Comparison of ENCODE assay signal across 22 cellular contexts in genomic region chr22:19991645-19992451, GRCh38. TPM values are rescaled to one million over a fixed set of nuclear protein-coding genes. Genes with fewer than 3 reads are reported as not detected.
A peak's percentile ranks its signal among the peaks of the same experiment; 100 is the strongest.
DNase-seq lines count a peak whose midpoint lies in the region; ATAC-seq and TF ChIP-seq lines count a peak whose summit lies in the region.
"Had no signal": no experiment of that assay in that cellular context is flagged by ENCODE, and none has a peak within 500 bp of the region (broad histone marks: within the 10 kb centered on the region; RNA-seq: fewer than 3 reads in every experiment).

No MANE protein-coding gene starts in this region.

- CTCF ChIA-PET in SK-N-SH (lab: Yijun Ruan, JAX) (interaction anchor here (0.8 to 16.4 kb wide), 4 partner anchors 16 to 44 kb away, joined by 3 to 224 read pairs (median 9); no protein-coding TSS in a partner anchor), WTC11 (lab: Charles Lee) (interaction anchor here (0.6 to 1.7 kb wide), 5 partner anchors 18 to 38 kb away, joined by 3 to 7 read pairs (median 4); no protein-coding TSS in a partner anchor)

- H3K36me3 Mint-ChIP-seq in chondrocyte (ENCODE audit: low read depth) (no peaks in the 10 kb centered on the region), WTC11 (no peaks in the 10 kb centered on the region)
- H3K36me3 Mint-ChIP-seq: CD14-positive monocyte had no signal

- no peaks in the 10 kb centered on the region for H3K36me3 ChIP-seq in SK-N-SH (replicated peaks in 1 of 2; ENCODE audit: control insufficient read depth in 1 of 2, insufficient read depth in 2 of 2, low read length in 1 of 2)
- H3K36me3 ChIP-seq in mucosa of descending colon (ENCODE audit: low read depth), result no peaks in the 10 kb centered on the region
- no peaks in the 10 kb centered on the region for H3K36me3 ChIP-seq in tibial artery
- H3K36me3 ChIP-seq: HAP-1 had no signal

- TF ChIP-seq EP300 in SK-N-SH (IDR thresholded peaks at IDR 0.05; ENCODE audit: borderline replicate concordance in 1 of 2, low read depth in 1 of 2, low read length in 1 of 2), result no peak

- no peak for TF ChIP-seq RAD21 in SK-N-SH (IDR thresholded peaks at IDR 0.05; ENCODE audit: low read length)

- H3K4me3 Mint-ChIP-seq in chondrocyte (ENCODE audit: unreplicated experiment), result no peak overlapping the region
- H3K4me3 Mint-ChIP-seq in WTC11, result no peak overlapping the region
- H3K4me3 Mint-ChIP-seq: CD14-positive monocyte had no signal

- no peaks in the 10 kb centered on the region for H3K9me3 Mint-ChIP-seq in chondrocyte (ENCODE audit: low read depth)
- H3K9me3 Mint-ChIP-seq in WTC11, result no peaks in the 10 kb centered on the region

- no peak for ATAC-seq in SK-N-SH treated with all-trans-retinoic acid at 6 μM for 48 hours
- ATAC-seq in mucosa of descending colon, result no peak
- no peak for ATAC-seq in WTC11
- ATAC-seq: esophagus mucosa had no signal

- H3K4me3 ChIP-seq in SK-N-SH (ENCODE audit: low read depth in 2 of 2, low read length in 1 of 2) (no peak overlapping the region), mucosa of descending colon (no peak overlapping the region), tibial artery (no peak overlapping the region)
- H3K4me3 ChIP-seq: HAP-1, smooth muscle cell had no signal

- H2AFZ ChIP-seq in SK-N-SH (ENCODE audit: low read depth), result no peak overlapping the region

- no peaks in the 10 kb centered on the region for H4K20me1 ChIP-seq in SK-N-SH (ENCODE audit: insufficient read depth)

- H3F3A ChIP-seq in SK-N-SH (replicated peaks; ENCODE audit: insufficient read depth), result no peaks in the 10 kb centered on the region

- no peak for TF ChIP-seq CTCF in SK-N-SH (IDR thresholded peaks at IDR 0.05)
- TF ChIP-seq CTCF in chondrocyte (IDR thresholded peaks at IDR 0.05), result no peak
- TF ChIP-seq CTCF in mucosa of descending colon (IDR thresholded peaks at IDR 0.05), result no peak
- peak in 1 of 2 experiments; percentile 11 for TF ChIP-seq CTCF in tibial artery (IDR thresholded peaks at IDR 0.05)
- TF ChIP-seq CTCF in WTC11 (IDR thresholded peaks at IDR 0.05), result no peak

- H3K27me3 ChIP-seq in SK-N-SH (ENCODE audit: insufficient read depth) (no peaks in the 10 kb centered on the region), tibial artery (no peaks in the 10 kb centered on the region)

- H3K4me1 ChIP-seq in SK-N-SH (ENCODE audit: control insufficient read depth in 1 of 2, insufficient read depth in 2 of 2, low read depth in 1 of 2, low read length in 1 of 2) (peaks cover 0 to 68% of the 10 kb centered on the region in 2 experiments; a peak in 2 of 4 replicates), mucosa of descending colon (ENCODE audit: low read depth) (no peaks in the 10 kb centered on the region), tibial artery (peaks cover 8 to 93% (median 87%) of the 10 kb centered on the region in 4 donors)
- H3K4me1 ChIP-seq: HAP-1 had no signal

- 91% methylated on average over 7 of the region's 23 CpGs for WGBS in SK-N-SH (ENCODE audit: low lambda C conversion rate)

- intact Hi-C loops in mucosa of descending colon (cut with DNase I, micrococcal nuclease), result no loop called here
- intact Hi-C loops in tibial artery (cut with DNase I; ENCODE audit: low total_unique reads), result no loop called here

- H3K27ac ChIP-seq in SK-N-SH (ENCODE audit: low read depth in 2 of 2, low read length in 1 of 2), result peak overlapping the region in 1 of 2 experiments; percentile 91; a peak in 2 of 4 replicates
- H3K27ac ChIP-seq in tibial artery, result peak overlapping the region; percentile 97 to 98
- H3K27ac ChIP-seq: 22Rv1 had no signal

- no peaks in the 10 kb centered on the region for H3K27me3 Mint-ChIP-seq in chondrocyte (ENCODE audit: low read depth)
- no peaks in the 10 kb centered on the region for H3K27me3 Mint-ChIP-seq in WTC11 (ENCODE audit: low read depth)

- no peaks in the 10 kb centered on the region for H3K79me2 ChIP-seq in SK-N-SH (ENCODE audit: insufficient read depth)

- no peak overlapping the region for H3K4me2 ChIP-seq in SK-N-SH
- H3K4me2 ChIP-seq: smooth muscle cell had no signal

- H3K9me2 ChIP-seq in SK-N-SH, result no peaks in the 10 kb centered on the region

- POLR2A ChIA-PET in SK-N-SH (lab: Yijun Ruan, JAX) (interaction anchor here (1.1 to 1.6 kb wide), 2 partner anchors 17 to 24 kb away, joined by 3 to 6 read pairs; no protein-coding TSS in a partner anchor), WTC11 (lab: Charles Lee) (no interaction called here)

- H3K27ac Mint-ChIP-seq in chondrocyte (ENCODE audit: unreplicated experiment), result peak overlapping the region; percentile 68
- no peak overlapping the region for H3K27ac Mint-ChIP-seq in WTC11
- H3K27ac Mint-ChIP-seq: CD14-positive monocyte had no signal

- no peak for DNase-seq in SK-N-SH
- DNase-seq in chondrocyte (ENCODE audit: low spot score), result peak; percentile 86
- peak in 2 of 3 donors; percentile 17 to 34 for DNase-seq in mucosa of descending colon
- peak; percentile 52 to 94 for DNase-seq in tibial artery
- no peak for DNase-seq in WTC11 (ENCODE audit: low spot score)
- no peak for DNase-seq in activated naive CD4-positive, alpha-beta T cell (lab: John Stamatoyannopoulos, UW)
- DNase-seq in NCI-H2196 treated with DMSO at 0.1 percent for 48 hours (lab: John Stamatoyannopoulos, UW; ENCODE audit: unreplicated experiment), result no peak
- DNase-seq: activated CD4-positive, alpha-beta T cell treated with anti-CD3 and anti-CD28 coated beads for 1 hour; activated CD8-positive, alpha-beta memory T cell treated with anti-CD3 and anti-CD28 coated beads, Interleukin-2, amount 50 U/mL, for 4 hours; activated gamma-delta T cell; dermis blood vessel endothelial cell; DMS153; NCI-H1092; NCI-H2107; NCI-H526 treated with DMSO at 0.1 percent for 48 hours; trophoblast cell had no signal

- no peaks in the 10 kb centered on the region for H3K9me3 ChIP-seq in SK-N-SH
- no peaks in the 10 kb centered on the region for H3K9me3 ChIP-seq in mucosa of descending colon
- H3K9me3 ChIP-seq in tibial artery, result no peaks in the 10 kb centered on the region
- H3K9me3 ChIP-seq: HAP-1 had no signal

- no peak overlapping the region for H3K9ac ChIP-seq in SK-N-SH

- H3K4me1 Mint-ChIP-seq in chondrocyte (ENCODE audit: low read depth) (peaks cover 42% of the 10 kb centered on the region), WTC11 (no peaks in the 10 kb centered on the region)
- H3K4me1 Mint-ChIP-seq: CD14-positive monocyte had no signal

TF ChIP-seq in SK-N-SH, 30 proteins besides CTCF, POLR2A, EP300 and RAD21 (continues in another document):
- TF ChIP-seq TCF12 (IDR thresholded peaks at IDR 0.05) (no peak), GATA2 (CRISPR knock-in tag; IDR thresholded peaks at IDR 0.05) (no peak), POLR2AphosphoS5 (IDR thresholded peaks at IDR 0.05; ENCODE audit: low read depth, low read length) (no peak), FOXJ3 (CRISPR knock-in tag; IDR thresholded peaks at IDR 0.05) (0 out of 2 replicates have a peak, but pooled peaks have one; percentile 11)

TF ChIP-seq in SK-N-SH treated with all-trans-retinoic acid at 6 μM for 48 hours, 23 proteins besides CTCF, POLR2A, EP300 and RAD21:
- TF ChIP-seq ZC3H10 (CRISPR knock-in tag; IDR thresholded peaks at IDR 0.05), result no peak
- TF ChIP-seq ZNF565 (CRISPR knock-in tag; conservative IDR thresholded peaks at IDR 0.05; ENCODE audit: low read depth), result no peak
- no peak for TF ChIP-seq ZNF70 (CRISPR knock-in tag; IDR thresholded peaks at IDR 0.05)
TF ChIP-seq in SK-N-SH treated with all-trans-retinoic acid at 6 μM for 48 hours: peak in this region for 0.

TF ChIP-seq in WTC11, 78 proteins besides CTCF, POLR2A, EP300 and RAD21 (continues in another document):
- TF ChIP-seq ATF3 (CRISPR knock-in tag; conservative IDR thresholded peaks at IDR 0.05) (no peak), E2F4 (CRISPR knock-in tag; IDR thresholded peaks at IDR 0.05; ENCODE audit: borderline replicate concordance, low read depth) (no peak), CREB1 (CRISPR knock-in tag; IDR thresholded peaks at IDR 0.05) (no peak), NFE2L1 (CRISPR knock-in tag; IDR thresholded peaks at IDR 0.05) (no peak), ZNF232 (CRISPR knock-in tag; IDR thresholded peaks at IDR 0.05) (no peak), JAZF1 (CRISPR knock-in tag; IDR thresholded peaks at IDR 0.05) (no peak), RELA (CRISPR knock-in tag; IDR thresholded peaks at IDR 0.05; ENCODE audit: borderline replicate concordance) (no peak)

RNA-seq across cellular contexts. Expression of gene ARVCF, which starts 24.8 kb away (rescaled TPM):
- polyA plus RNA-seq in SK-N-SH (2012; rRNA removed), result 27.4 and 33.0 TPM in 2 replicates
- polyA plus RNA-seq in SK-N-SH (2012; cell fraction: cytosol; rRNA removed), result 8.7 and 26.7 TPM in 2 replicates
- 105 and 141 TPM in 2 replicates for polyA plus RNA-seq in SK-N-SH (2012; cell fraction: nucleus; rRNA removed)
- 15.2 to 24.2 TPM (median 21.5 TPM) in 3 replicates for total RNA-seq in chondrocyte
- 10 to 100 TPM; 11.2 to 15.3 (median 15.1) TPM for total RNA-seq in mucosa of descending colon
- 58.3 to 65.4 TPM (median 61.3 TPM) in 3 replicates for total RNA-seq in WTC11 (2021)

RNA-seq across cellular contexts. Expression of gene TANGO2, which starts 29.1 kb away (rescaled TPM):
- 20.7 and 25.5 TPM in 2 replicates for polyA plus RNA-seq in SK-N-SH (2012; rRNA removed)
- polyA plus RNA-seq in SK-N-SH (2012; cell fraction: cytosol; rRNA removed), result 10.1 and 15.9 TPM in 2 replicates
- 28.8 and 32.7 TPM in 2 replicates for polyA plus RNA-seq in SK-N-SH (2012; cell fraction: nucleus; rRNA removed)
- total RNA-seq in chondrocyte (21.7 to 30.4 TPM (median 30.1 TPM) in 3 replicates), mucosa of descending colon (10 to 100 TPM; 17.5 to 29.7 (median 27.6) TPM), WTC11 (2021) (13.2 to 16.8 TPM (median 14.8 TPM) in 3 replicates)

RNA-seq across cellular contexts. Expression of gene TXNRD2, which starts 50.2 kb away (rescaled TPM):
- 33.5 and 34.7 TPM in 2 replicates for polyA plus RNA-seq in SK-N-SH (2012; rRNA removed)
- 16.1 and 21.5 TPM in 2 replicates for polyA plus RNA-seq in SK-N-SH (2012; cell fraction: cytosol; rRNA removed)
- polyA plus RNA-seq in SK-N-SH (2012; cell fraction: nucleus; rRNA removed), result 59.6 and 61.9 TPM in 2 replicates
- 12.5 to 15.8 TPM (median 14.1 TPM) in 3 replicates for total RNA-seq in chondrocyte
- total RNA-seq in mucosa of descending colon, result 10 to 100 TPM; 20.9 to 23.6 (median 22.6) TPM
- 15.9 to 18.8 TPM (median 18.8 TPM) in 3 replicates for total RNA-seq in WTC11 (2021)
- total RNA-seq: smooth muscle cell had no signal

RNA-seq across cellular contexts. Expression of gene COMT, which starts 50.3 kb away (rescaled TPM):
- 205 and 343 TPM in 2 replicates for polyA plus RNA-seq in SK-N-SH (2012; rRNA removed)
- 170 and 298 TPM in 2 replicates for polyA plus RNA-seq in SK-N-SH (2012; cell fraction: cytosol; rRNA removed)
- polyA plus RNA-seq in SK-N-SH (2012; cell fraction: nucleus; rRNA removed), result 209 and 222 TPM in 2 replicates
- 66.6 to 186 TPM (median 177 TPM) in 3 replicates for total RNA-seq in chondrocyte
- total RNA-seq in mucosa of descending colon, result 10 to 100 TPM; 61.2 to 88.7 (median 70.7) TPM
- total RNA-seq in WTC11 (2021), result 30.8 to 38.0 TPM (median 36.1 TPM) in 3 replicates

Comparison
In these comparisons a context has a peak if more than half of its experiments do, and no peak if none do; other contexts are left out.
1. DNase-seq: peak in chondrocyte (single experiment), mucosa of descending colon (2 of 3) and tibial artery (2 of 2); none in SK-N-SH (single experiment), WTC11 (single experiment), activated naive CD4-positive, alpha-beta T cell (0 of 4) and NCI-H2196 treated with DMSO at 0.1 percent for 48 hours (single experiment).
2. Of the 6 proteins assayed by ChIP-seq in both WTC11 and SK-N-SH: peak only in WTC11: none; only in SK-N-SH: FOXJ3; in both: none; in neither: 5.